Comparison of ENCODE assay signal across 8 cellular contexts in genomic region chr17:65987988-65988387, GRCh38.
DNase-seq lines count a peak whose midpoint lies in the region; ATAC-seq and TF ChIP-seq lines count a peak whose summit lies in the region.

No MANE protein-coding gene starts in this region.

- H3K9me3 ChIP-seq in HCT116 (ENCODE audit: control insufficient read depth in 1 of 2, insufficient read depth in 1 of 2, low read depth in 1 of 2, low read length in 2 of 2) (peaks cover 0 to 12% of the 10 kb centered on the region in 2 experiments; a peak in 1 of 4 replicates), hepatocyte (ENCODE audit: low read depth) (no peaks in the 10 kb centered on the region), ascending aorta (peaks cover 14 to 19% of the 10 kb centered on the region in 2 donors)

- TF ChIP-seq RAD21 in HCT116 (IDR thresholded peaks at IDR 0.05; ENCODE audit: low read depth), result peak; percentile 95

- intact Hi-C loops in HCT116 (cut with micrococcal nuclease), result loop anchor here (1.0 to 10.0 kb wide), 6 partner anchors 177 to 757 kb away; no protein-coding TSS in a partner anchor
- intact Hi-C loops in ascending aorta (cut with DNase I), result no loop called here

- H3K4me2 ChIP-seq in HCT116 (ENCODE audit: low read length), result no peak overlapping the region
- H3K4me2 ChIP-seq in hepatocyte, result no peak overlapping the region

- POLR2A ChIA-PET in HCT116 (lab: Charles Lee), result no interaction called here

- TF ChIP-seq CTCF in HCT116 (IDR thresholded peaks at IDR 0.05 in 2 of 3, conservative IDR thresholded peaks at IDR 0.05 in 1 of 3; ENCODE audit: borderline replicate concordance in 1 of 3, insufficient read depth in 1 of 3, low read depth in 2 of 3, low read length in 2 of 3) (peak; percentile 71 to 95 (median 89)), hepatocyte (IDR thresholded peaks at IDR 0.05; ENCODE audit: poor library complexity) (peak; percentile 57), ascending aorta (IDR thresholded peaks at IDR 0.05) (peak in 1 of 3 experiments; percentile 20)

- H3K27ac ChIP-seq in HCT116 (ENCODE audit: low read depth, low read length), result no peak overlapping the region
- no peak overlapping the region for H3K27ac ChIP-seq in hepatocyte
- no peak overlapping the region for H3K27ac ChIP-seq in ascending aorta

- no peaks in the 10 kb centered on the region for H3K9me2 ChIP-seq in HCT116 (ENCODE audit: insufficient read depth)
- H3K9me2 ChIP-seq in hepatocyte (replicated peaks; ENCODE audit: insufficient read depth), result no peaks in the 10 kb centered on the region

- BruUV-seq in HCT116 (replicated peaks; lab: Mats Ljungman, UMichigan), result no TSS peak

- TF ChIP-seq POLR2A in HCT116 (IDR thresholded peaks at IDR 0.05; ENCODE audit: borderline replicate concordance, extremely low read depth, insufficient read depth, insufficient read length), result no peak

- 54% methylated on average over 2 of the region's 2 CpGs for WGBS in hepatocyte (ENCODE audit: low lambda C conversion rate, missing lambda C conversion rate)

- ATAC-seq in HCT116 (peak; percentile 97), HG03196 (IDR thresholded peaks at IDR 0.05; ENCODE audit: unreplicated experiment) (no peak), GM19324 (IDR thresholded peaks at IDR 0.05; ENCODE audit: low FRiP score, unreplicated experiment) (no peak)

- no peaks in the 10 kb centered on the region for H3K4me1 ChIP-seq in HCT116 (ENCODE audit: control insufficient read depth in 1 of 2, insufficient read depth in 2 of 2, low read length in 2 of 2)
- H3K4me1 ChIP-seq in hepatocyte (ENCODE audit: insufficient read depth), result no peaks in the 10 kb centered on the region
- no peaks in the 10 kb centered on the region for H3K4me1 ChIP-seq in ascending aorta

- no peaks in the 10 kb centered on the region for H3K79me2 ChIP-seq in HCT116 (ENCODE audit: insufficient read depth, low read length)
- no peaks in the 10 kb centered on the region for H3K79me2 ChIP-seq in hepatocyte

- H3K9ac ChIP-seq in HCT116 (ENCODE audit: low read length), result no peak overlapping the region

- H4K20me1 ChIP-seq in HCT116 (ENCODE audit: insufficient read depth) (no peaks in the 10 kb centered on the region), hepatocyte (ENCODE audit: insufficient read depth, poor library complexity, severe bottlenecking) (no peaks in the 10 kb centered on the region)

- H2AFZ ChIP-seq in HCT116 (ENCODE audit: low read depth, low read length, poor library complexity, severe bottlenecking) (no peak overlapping the region), hepatocyte (no peak overlapping the region)

- no peak overlapping the region for H3K4me3 ChIP-seq in HCT116 (replicated peaks in 1 of 2; ENCODE audit: low read depth in 1 of 2, low read length in 2 of 2)
- no peak overlapping the region for H3K4me3 ChIP-seq in hepatocyte
- H3K4me3 ChIP-seq in ascending aorta, result no peak overlapping the region

- no peaks in the 10 kb centered on the region for H3K27me3 ChIP-seq in HCT116 (ENCODE audit: insufficient read depth, low read length)
- H3K27me3 ChIP-seq in hepatocyte, result no peaks in the 10 kb centered on the region
- H3K27me3 ChIP-seq in ascending aorta, result no peaks in the 10 kb centered on the region

- H3K36me3 ChIP-seq in HCT116 (ENCODE audit: control insufficient read depth in 1 of 2, insufficient read depth in 2 of 2, low read length in 2 of 2) (no peaks in the 10 kb centered on the region), hepatocyte (replicated peaks; ENCODE audit: insufficient read depth, low read depth) (no peaks in the 10 kb centered on the region), ascending aorta (no peaks in the 10 kb centered on the region)

- CTCF ChIA-PET in HCT116 (lab: Charles Lee), result interaction anchor here (1.1 to 2.8 kb wide), 3 partner anchors 178 to 757 kb away, joined by 4 to 25 read pairs (median 22); no protein-coding TSS in a partner anchor

- RAD21 ChIA-PET in HCT116 (lab: Charles Lee; ENCODE audit: low non-redundant PET in 1 of 2, low total read pairs in 2 of 2, uncharacterized antibody in 2 of 2, unreplicated experiment in 2 of 2), result interaction anchor here in 1 of 2 experiments (1.9 kb wide), 1 partner anchor 756 kb away, joined by 5 read pairs; no protein-coding TSS in a partner anchor

- DNase-seq in AML-193 (lab: John Stamatoyannopoulos, UW), result peak; percentile 23 to 30
- peak; percentile 66 for DNase-seq in HCT116 (ENCODE audit: low read depth, low spot score)
- DNase-seq in SHP77 (lab: John Stamatoyannopoulos, UW), result peak; percentile 28 to 48
- DNase-seq in hepatocyte (ENCODE audit: low spot score), result peak; percentile 35
- DNase-seq in midbrain (lab: John Stamatoyannopoulos, UW), result no peak
- no peak for DNase-seq in ascending aorta (ENCODE audit: low spot score in 2 of 2)

TF ChIP-seq in HCT116, 20 proteins besides CTCF, POLR2A, EP300 and RAD21:
- no peak for TF ChIP-seq ZNF274 (IDR thresholded peaks at IDR 0.05; ENCODE audit: low read depth, low read length)
- TF ChIP-seq EZH2phosphoT487 (IDR thresholded peaks at IDR 0.05; ENCODE audit: borderline replicate concordance), result no peak
- no peak for TF ChIP-seq REST (IDR thresholded peaks at IDR 0.05; ENCODE audit: low read depth)
- TF ChIP-seq SRF (IDR thresholded peaks at IDR 0.05; ENCODE audit: low read depth), result 0 out of 2 replicates have a peak, but pooled peaks have one; percentile 42
- TF ChIP-seq EGR1 (IDR thresholded peaks at IDR 0.05; ENCODE audit: low read depth), result no peak
- no peak for TF ChIP-seq CEBPB (IDR thresholded peaks at IDR 0.05; ENCODE audit: low read depth)
- no peak for TF ChIP-seq POLR2AphosphoS5 (IDR thresholded peaks at IDR 0.05; ENCODE audit: low read depth, low read length)
- peak; percentile 21; the same call in 1 of the 2 replicates for TF ChIP-seq MAX (IDR thresholded peaks at IDR 0.05)
- no peak for TF ChIP-seq FOSL1 (IDR thresholded peaks at IDR 0.05; ENCODE audit: low read depth)
- no peak for TF ChIP-seq SIN3A (IDR thresholded peaks at IDR 0.05; ENCODE audit: low read depth)
- TF ChIP-seq ZBTB33 (IDR thresholded peaks at IDR 0.05; ENCODE audit: extremely low read depth, insufficient replicate concordance, low read length), result no peak
- peak; percentile 84 for TF ChIP-seq CBX3 (IDR thresholded peaks at IDR 0.05; ENCODE audit: low read depth)
- TF ChIP-seq EZH2 (IDR thresholded peaks at IDR 0.05), result no peak

Comparison
In these comparisons a context has a peak if more than half of its experiments do, and no peak if none do; other contexts are left out.
1. DNase-seq: peak in AML-193 (2 of 2), HCT116 (single experiment), SHP77 (2 of 2) and hepatocyte (single experiment); none in midbrain (single experiment) and ascending aorta (0 of 2).